ENCODE assay signal across 21 cellular contexts in genomic region chr9:119523508-119523907, GRCh38.
DNase-seq lines count a peak whose midpoint lies in the region; ATAC-seq, FAIRE-seq and TF ChIP-seq lines count a peak whose summit lies in the region.
"Had no signal": no experiment of that assay in that cellular context is flagged by ENCODE, and none has a peak within 500 bp of the region (broad histone marks: within the 10 kb centered on the region; RNA-seq: fewer than 3 reads in every experiment).

No MANE protein-coding gene starts in this region.

- H3K4me1 ChIP-seq in A549 (no peaks in the 10 kb centered on the region), IMR-90 (ENCODE audit: control insufficient read depth, insufficient read depth, low read length) (no peaks in the 10 kb centered on the region), H1 (replicated peaks in 1 of 4; ENCODE audit: control insufficient read depth in 3 of 4, insufficient read depth in 4 of 4, low read length in 3 of 4) (no peaks in the 10 kb centered on the region), heart right ventricle (peaks cover 0 to 12% (median 0%) of the 10 kb centered on the region in 9 donors)
- H3K4me1 ChIP-seq: BLaER1 treated with 17β-estradiol and CSF1 and Interleukin-3, amounts not matched to agents 10 nM and 100 nM; Caco-2 had no signal

- H2BK120ac ChIP-seq in IMR-90 (ENCODE audit: low read depth, low read length) (no peak overlapping the region), H1 (replicated peaks; ENCODE audit: low read depth, low read length) (no peak overlapping the region)

- H3K4me3 ChIP-seq in A549 (no peak overlapping the region), IMR-90 (ENCODE audit: insufficient read depth, low read depth, low read length) (no peak overlapping the region), H1 (ENCODE audit: extremely low read depth in 1 of 4, insufficient read depth in 2 of 4, low read depth in 3 of 4, low read length in 4 of 4) (no peak overlapping the region), heart right ventricle (no peak overlapping the region)
- H3K4me3 ChIP-seq: BLaER1 treated with 17β-estradiol and CSF1 and Interleukin-3, amounts not matched to agents 10 nM and 100 nM had no signal

- no TSS peak for BruUV-seq in IMR-90 (replicated peaks; lab: Mats Ljungman, UMichigan)

- H3K9me1 ChIP-seq in IMR-90 (ENCODE audit: insufficient read depth, low read length) = no peaks in the 10 kb centered on the region

- H3K23me2 ChIP-seq in H1 (ENCODE audit: low read depth, low read length) = no peaks in the 10 kb centered on the region

- H3K79me2 ChIP-seq in H1 (ENCODE audit: control insufficient read depth in 1 of 2, insufficient read depth in 2 of 2, low read length in 2 of 2) = no peaks in the 10 kb centered on the region

- no peak overlapping the region for H3K27ac Mint-ChIP-seq in activated T-helper 17 cell treated with anti-CD3 and anti-CD28 coated beads, Interleukin-2, amount 50 U/mL, for 72 hours
- H3K27ac Mint-ChIP-seq: B cell; CD4-positive, alpha-beta T cell; CD8-positive, alpha-beta T cell had no signal

- no peaks in the 10 kb centered on the region for H3K27me3 Mint-ChIP-seq in activated T-helper 17 cell treated with anti-CD3 and anti-CD28 coated beads, Interleukin-2, amount 50 U/mL, for 72 hours
- H3K27me3 Mint-ChIP-seq: B cell; CD4-positive, alpha-beta T cell had no signal

- no peak overlapping the region for H3K4me3 Mint-ChIP-seq in activated T-helper 17 cell treated with anti-CD3 and anti-CD28 coated beads, Interleukin-2, amount 50 U/mL, for 72 hours
- H3K4me3 Mint-ChIP-seq: B cell; CD4-positive, alpha-beta T cell; CD8-positive, alpha-beta T cell had no signal

- no peak overlapping the region for H2BK12ac ChIP-seq in H1 (ENCODE audit: low read depth, low read length)

- no peak overlapping the region for H2AK9ac ChIP-seq in IMR-90 (replicated peaks; ENCODE audit: low read depth, low read length, poor library complexity)

- H4K20me1 ChIP-seq in IMR-90 (ENCODE audit: insufficient read depth, low read length) = no peaks in the 10 kb centered on the region
- H4K20me1 ChIP-seq in H1 (replicated peaks in 1 of 2; ENCODE audit: control insufficient read depth in 1 of 2, insufficient read depth in 2 of 2, low read length in 2 of 2) = no peaks in the 10 kb centered on the region
- H4K20me1 ChIP-seq: BLaER1 treated with 17β-estradiol and CSF1 and Interleukin-3, amounts not matched to agents 10 nM and 100 nM had no signal

- no peak overlapping the region for H3K18ac ChIP-seq in IMR-90 (ENCODE audit: low read depth, low read length)
- no peak overlapping the region for H3K18ac ChIP-seq in H1 (ENCODE audit: extremely low read depth, low read length)

- no peaks in the 10 kb centered on the region for H3K9me3 Mint-ChIP-seq in activated T-helper 17 cell treated with anti-CD3 and anti-CD28 coated beads, Interleukin-2, amount 50 U/mL, for 72 hours
- H3K9me3 Mint-ChIP-seq: CD8-positive, alpha-beta T cell had no signal

- H3K36me3 ChIP-seq in IMR-90 (ENCODE audit: control insufficient read depth, insufficient read depth, low read length) (no peaks in the 10 kb centered on the region), H1 (ENCODE audit: control insufficient read depth in 2 of 4, insufficient read depth in 4 of 4, low read length in 3 of 4) (no peaks in the 10 kb centered on the region), heart right ventricle (no peaks in the 10 kb centered on the region)
- H3K36me3 ChIP-seq: BLaER1 treated with 17β-estradiol and CSF1 and Interleukin-3, amounts not matched to agents 10 nM and 100 nM had no signal

- H2AK5ac ChIP-seq in IMR-90 (ENCODE audit: low read depth, low read length) (no peak overlapping the region), H1 (ENCODE audit: low read depth, low read length) (no peak overlapping the region)

- H2BK15ac ChIP-seq in IMR-90 (ENCODE audit: low read depth, low read length) (no peak overlapping the region), H1 (ENCODE audit: low read length) (no peak overlapping the region)

- TF ChIP-seq EP300 in A549 (IDR thresholded peaks at IDR 0.05) = no peak
- no peak for TF ChIP-seq EP300 in H1 (IDR thresholded peaks at IDR 0.05; ENCODE audit: borderline replicate concordance in 1 of 2, low read depth in 2 of 2, low read length in 2 of 2)

- H3K27me3 ChIP-seq in IMR-90 (ENCODE audit: control insufficient read depth, insufficient read depth, low read length) (no peaks in the 10 kb centered on the region), H1 (replicated peaks in 1 of 4; ENCODE audit: control insufficient read depth in 3 of 4, extremely low read depth in 1 of 4, insufficient read depth in 3 of 4, low read length in 3 of 4) (no peaks in the 10 kb centered on the region), heart right ventricle (no peaks in the 10 kb centered on the region)
- H3K27me3 ChIP-seq: BLaER1 treated with 17β-estradiol and CSF1 and Interleukin-3, amounts not matched to agents 10 nM and 100 nM had no signal

- H4K91ac ChIP-seq in IMR-90 (ENCODE audit: insufficient read depth, low read depth, low read length) = no peak overlapping the region
- H4K91ac ChIP-seq in H1 (replicated peaks; ENCODE audit: insufficient read length, low read length) = no peak overlapping the region

- no peak overlapping the region for H3K4ac ChIP-seq in IMR-90 (ENCODE audit: low read depth, low read length)
- no peak overlapping the region for H3K4ac ChIP-seq in H1 (replicated peaks; ENCODE audit: insufficient read length, low read depth, low read length)

- no peak overlapping the region for H3K9ac ChIP-seq in IMR-90 (ENCODE audit: low read depth, low read length)
- H3K9ac ChIP-seq in H1 (replicated peaks in 1 of 4; ENCODE audit: extremely low read depth in 1 of 4, low read depth in 3 of 4, low read length in 3 of 4) = no peak overlapping the region
- H3K9ac ChIP-seq: BLaER1 treated with 17β-estradiol and CSF1 and Interleukin-3, amounts not matched to agents 10 nM and 100 nM had no signal

- H3K4me2 ChIP-seq in A549 (no peak overlapping the region), IMR-90 (ENCODE audit: low read depth, low read length) (no peak overlapping the region), H1 (ENCODE audit: insufficient read depth in 1 of 2, low read depth in 2 of 2, low read length in 2 of 2) (no peak overlapping the region)
- H3K4me2 ChIP-seq: BLaER1 treated with 17β-estradiol and CSF1 and Interleukin-3, amounts not matched to agents 10 nM and 100 nM had no signal

- CTCF ChIA-PET in A549 (lab: Yijun Ruan, JAX) (no interaction called here), IMR-90 (lab: Yijun Ruan, JAX) (no interaction called here), H1 (lab: Charles Lee; ENCODE audit: partially characterized antibody) (interaction anchor here (1.3 kb wide), 1 partner anchor 39 kb away, joined by 3 read pairs; no protein-coding TSS in a partner anchor)

- H3K9me3 ChIP-seq in A549 = no peaks in the 10 kb centered on the region
- H3K9me3 ChIP-seq in IMR-90 (ENCODE audit: control insufficient read depth, insufficient read depth, low read length) = peaks cover 4% of the 10 kb centered on the region; the same call in 1 of the 2 replicates
- H3K9me3 ChIP-seq in H1 (ENCODE audit: insufficient read depth in 2 of 2, low read depth in 1 of 2, low read length in 1 of 2) = 0 out of 4 replicates have a peak, but pooled peaks cover 0 to 3% of the 10 kb centered on the region in 2 experiments
- H3K9me3 ChIP-seq in heart right ventricle = peaks cover 0 to 7% (median 0%) of the 10 kb centered on the region in 11 donors
- H3K9me3 ChIP-seq: Caco-2 had no signal

- TF ChIP-seq CTCF in A549 (IDR thresholded peaks at IDR 0.05) (no peak), IMR-90 (conservative IDR thresholded peaks at IDR 0.05; ENCODE audit: low read depth, low read length) (no peak), H1 (IDR thresholded peaks at IDR 0.05; ENCODE audit: control extremely low read depth in 1 of 3, insufficient read depth in 1 of 3, low read depth in 1 of 3, low read length in 3 of 3) (no peak), heart right ventricle (IDR thresholded peaks at IDR 0.05) (no peak)

- H3K79me1 ChIP-seq in IMR-90 (ENCODE audit: low read depth in 1 of 2, low read length in 2 of 2) = no peaks in the 10 kb centered on the region
- H3K79me1 ChIP-seq in H1 (ENCODE audit: low read depth, low read length) = no peaks in the 10 kb centered on the region

- 5% methylated on average over 1 of the region's 1 CpG for WGBS in A549 (ENCODE audit: missing lambda C conversion rate)
- no CpG with 5 or more reads among the region's 1 CpG for WGBS in IMR-90 (ENCODE audit: extremely low coverage in 2 of 2, insufficient read length in 1 of 2), 2 experiments
- 90% methylated on average over 1 of the region's 1 CpG; no CpG with 5 or more reads in 1 of the 2 experiments for WGBS in H1 (ENCODE audit: extremely low coverage in 1 of 2, insufficient coverage in 1 of 2, insufficient read length in 1 of 2, insufficient replicate concordance in 2 of 2, low coverage in 1 of 2, low lambda C conversion rate in 2 of 2, missing lambda C conversion rate in 1 of 2), 2 experiments
- WGBS in heart right ventricle, 2 donors = 48 to 60% methylated on average over 1 of the region's 1 CpG

- H3K56ac ChIP-seq in IMR-90 (ENCODE audit: extremely low read depth, insufficient read depth, low read length) (no peak overlapping the region), H1 (replicated peaks; ENCODE audit: insufficient read length, low read depth, low read length) (no peak overlapping the region)

- H3K36me3 Mint-ChIP-seq in activated T-helper 17 cell treated with anti-CD3 and anti-CD28 coated beads, Interleukin-2, amount 50 U/mL, for 72 hours (ENCODE audit: low read depth) = no peaks in the 10 kb centered on the region
- H3K36me3 Mint-ChIP-seq: CD8-positive, alpha-beta T cell had no signal

- TF ChIP-seq RAD21 in A549 (conservative IDR thresholded peaks at IDR 0.05 in 1 of 2, IDR thresholded peaks at IDR 0.05 in 1 of 2) = no peak
- TF ChIP-seq RAD21 in IMR-90 (IDR thresholded peaks at IDR 0.05; ENCODE audit: low read length) = no peak
- no peak for TF ChIP-seq RAD21 in H1 (IDR thresholded peaks at IDR 0.05 in 1 of 2, conservative IDR thresholded peaks at IDR 0.05 in 1 of 2; ENCODE audit: low read depth in 2 of 2, low read length in 2 of 2)

- POLR2A ChIA-PET in A549 (lab: Yijun Ruan, JAX) = no interaction called here
- POLR2A ChIA-PET in IMR-90 (lab: Charles Lee; ENCODE audit: unreplicated experiment) = no interaction called here
- POLR2A ChIA-PET in H1 (lab: Charles Lee; ENCODE audit: partially characterized antibody) = no interaction called here

- H2BK5ac ChIP-seq in IMR-90 (ENCODE audit: low read depth, low read length, poor library complexity, severe bottlenecking) (no peak overlapping the region), H1 (ENCODE audit: low read depth, low read length) (no peak overlapping the region)

- H4K5ac ChIP-seq in IMR-90 (ENCODE audit: low read depth, low read length) (no peak overlapping the region), H1 (ENCODE audit: insufficient read length, low read depth, low read length) (no peak overlapping the region)

- intact Hi-C loops in IMR-90 (cut with micrococcal nuclease) (no loop called here), heart right ventricle (cut with DNase I) (no loop called here)

- H2BK20ac ChIP-seq in IMR-90 (ENCODE audit: low read depth, low read length) (no peak overlapping the region), H1 (ENCODE audit: low read length) (no peak overlapping the region)

- no peak for DNase-seq in A549 (ENCODE audit: low read depth in 1 of 2, low spot score in 1 of 2)
- no peak for DNase-seq in IMR-90
- no peak for DNase-seq in H1 (ENCODE audit: low read depth in 1 of 2, low spot score in 2 of 2)
- DNase-seq in heart right ventricle = no peak
- DNase-seq: 8988T; AML-193; Caco-2; Calu3; CD4-positive, alpha-beta T cell; CD8-positive, alpha-beta T cell; DMS79 treated with DMSO at 0.1 percent for 48 hours; GF-D8 had no signal

- H4K8ac ChIP-seq in IMR-90 (ENCODE audit: low read depth in 2 of 2, low read length in 2 of 2) (no peak overlapping the region), H1 (ENCODE audit: extremely low read depth, insufficient read depth, low read length) (no peak overlapping the region)

- FAIRE-seq in A549 (lab: Jason Lieb, UNC) (no peak), H1 (lab: Jason Lieb, UNC) (no peak)
- FAIRE-seq: A204.1, D721Med, G401.6, GM12891, GM19239 had no signal

- no peaks in the 10 kb centered on the region for H3K4me1 Mint-ChIP-seq in activated T-helper 17 cell treated with anti-CD3 and anti-CD28 coated beads, Interleukin-2, amount 50 U/mL, for 72 hours
- H3K4me1 Mint-ChIP-seq: B cell had no signal

- dilution Hi-C loops in IMR-90 (cut with HindIII; ENCODE audit: low sequenced_read_pairs, unreplicated experiment) = no loop called here

- no peak overlapping the region for H3K14ac ChIP-seq in IMR-90 (replicated peaks; ENCODE audit: low read depth, low read length)
- no peak overlapping the region for H3K14ac ChIP-seq in H1 (ENCODE audit: insufficient read length)

- no peak overlapping the region for H3K23ac ChIP-seq in IMR-90 (ENCODE audit: low read depth, low read length)
- no peak overlapping the region for H3K23ac ChIP-seq in H1 (ENCODE audit: insufficient read length)

- no peak for ATAC-seq in A549
- ATAC-seq in IMR-90 (ENCODE audit: low read depth) = no peak
- no peak for ATAC-seq in activated T-helper 17 cell treated with anti-CD3 and anti-CD28 coated beads, Interleukin-2, amount 50 U/mL, for 72 hours (replicated peaks)
- no peak for ATAC-seq in heart right ventricle
- ATAC-seq: CD8-positive, alpha-beta T cell had no signal

- in situ Hi-C loops in IMR-90 (cut with MboI; ENCODE audit: low sequenced_read_pairs) = no loop called here

- no peak overlapping the region for H2AFZ ChIP-seq in IMR-90 (replicated peaks; ENCODE audit: low read length, poor library complexity)
- no peak overlapping the region for H2AFZ ChIP-seq in H1 (ENCODE audit: low read length)

- no peak for TF ChIP-seq POLR2A in A549 (IDR thresholded peaks at IDR 0.05; ENCODE audit: low read length)
- TF ChIP-seq POLR2A in IMR-90 (IDR thresholded peaks at IDR 0.05; ENCODE audit: low read depth, low read length) = no peak
- TF ChIP-seq POLR2A in H1 (IDR thresholded peaks at IDR 0.05; ENCODE audit: control extremely low read depth in 1 of 2, low read depth in 2 of 2, low read length in 2 of 2) = no peak

- no peak overlapping the region for H3K27ac ChIP-seq in A549
- H3K27ac ChIP-seq in IMR-90 (ENCODE audit: insufficient read depth, low read length) = no peak overlapping the region
- H3K27ac ChIP-seq in H1 (ENCODE audit: low read depth, low read length) = no peak overlapping the region
- H3K27ac ChIP-seq in heart right ventricle = no peak overlapping the region
- H3K27ac ChIP-seq: BLaER1 treated with 17β-estradiol and CSF1 and Interleukin-3, amounts not matched to agents 10 nM and 100 nM; C4-2B had no signal

Comparison
In these comparisons a context has a peak if more than half of its experiments do, and no peak if none do; other contexts are left out.
1. Of the 18 proteins assayed by ChIP-seq in both H1 and A549: peak only in H1: none; only in A549: none; in both: MAFK; in neither: 17.